ENCODE assay signal across 8 cellular contexts in genomic region chr6:7129784-7130569, GRCh38. TPM values are rescaled to one million over a fixed set of nuclear protein-coding genes. Genes with fewer than 3 reads are reported as not detected.
DNase-seq lines count a peak whose midpoint lies in the region; ATAC-seq and TF ChIP-seq lines count a peak whose summit lies in the region.

No MANE protein-coding gene starts in this region.

- H2BK20ac ChIP-seq in IMR-90 (ENCODE audit: low read depth, low read length): no peak overlapping the region

- H3K27me3 ChIP-seq in IMR-90 (ENCODE audit: control insufficient read depth, insufficient read depth, low read length) (no peaks in the 10 kb centered on the region), adipocyte (replicated peaks; ENCODE audit: control insufficient read depth, insufficient read depth, low read length) (no peaks in the 10 kb centered on the region), PC-9 (ENCODE audit: insufficient read depth, low read depth) (no peaks in the 10 kb centered on the region)

- POLR2A ChIA-PET in IMR-90 (lab: Charles Lee; ENCODE audit: unreplicated experiment): no interaction called here
- POLR2A ChIA-PET in PC-9 (lab: Charles Lee; ENCODE audit: unreplicated experiment): no interaction called here

- dilution Hi-C loops in IMR-90 (cut with HindIII; ENCODE audit: low sequenced_read_pairs, unreplicated experiment): no loop called here

- H3K9ac ChIP-seq in IMR-90 (ENCODE audit: low read depth, low read length) (no peak overlapping the region), adipocyte (ENCODE audit: low read length) (no peak overlapping the region)

- peaks cover 6% of the 10 kb centered on the region for H3K4me1 ChIP-seq in IMR-90 (ENCODE audit: control insufficient read depth, insufficient read depth, low read length)
- peaks cover 10% of the 10 kb centered on the region for H3K4me1 ChIP-seq in adipocyte (ENCODE audit: control insufficient read depth, insufficient read depth, low read length)
- H3K4me1 ChIP-seq in PC-9 (replicated peaks; ENCODE audit: insufficient read depth): no peaks in the 10 kb centered on the region

- peaks cover 26% of the 10 kb centered on the region for H3K9me1 ChIP-seq in IMR-90 (ENCODE audit: insufficient read depth, low read length)

- no peak overlapping the region for H3K56ac ChIP-seq in IMR-90 (ENCODE audit: extremely low read depth, insufficient read depth, low read length)

- no peak overlapping the region for H3K23ac ChIP-seq in IMR-90 (ENCODE audit: low read depth, low read length)

- WGBS in IMR-90 (ENCODE audit: extremely low coverage in 2 of 2, insufficient read length in 1 of 2), 2 experiments: no CpG with 5 or more reads among the region's 9 CpGs

- no peak overlapping the region for H3K27ac ChIP-seq in IMR-90 (ENCODE audit: insufficient read depth, low read length)
- H3K27ac ChIP-seq in PC-9: no peak overlapping the region

- H4K8ac ChIP-seq in IMR-90 (ENCODE audit: low read depth in 2 of 2, low read length in 2 of 2): no peak overlapping the region

- H3K79me2 ChIP-seq in PC-9 (ENCODE audit: low read depth): peaks cover 98% of the 10 kb centered on the region

- CTCF ChIA-PET in IMR-90 (lab: Yijun Ruan, JAX) (interaction anchor here (0.5 to 0.6 kb wide), 3 partner anchors 38 to 158 kb away, joined by 4 to 5 read pairs (median 5); no protein-coding TSS in a partner anchor), PC-9 (lab: Charles Lee) (interaction anchor here (0.6 kb wide), 1 partner anchor 405 kb away, joined by 3 read pairs; no protein-coding TSS in a partner anchor)

- TF ChIP-seq RAD21 in IMR-90 (IDR thresholded peaks at IDR 0.05; ENCODE audit: low read length): no peak

- 0 out of 2 replicates have a peak overlapping the region, but pooled peaks have one; percentile 1 for H3K4ac ChIP-seq in IMR-90 (ENCODE audit: low read depth, low read length)

- in situ Hi-C loops in IMR-90 (cut with MboI; ENCODE audit: low sequenced_read_pairs): no loop called here

- H4K5ac ChIP-seq in IMR-90 (ENCODE audit: low read depth, low read length): no peak overlapping the region

- no peak overlapping the region for H2BK15ac ChIP-seq in IMR-90 (ENCODE audit: low read depth, low read length)

- H3K4me2 ChIP-seq in IMR-90 (ENCODE audit: low read depth, low read length): no peak overlapping the region
- H3K4me2 ChIP-seq in PC-9: no peak overlapping the region

- ATAC-seq in IMR-90 (ENCODE audit: low read depth): peak; percentile 21; the same call in 1 of the 2 replicates
- ATAC-seq in HG03457 (IDR thresholded peaks at IDR 0.05; ENCODE audit: unreplicated experiment): no peak
- ATAC-seq in GM18505 (IDR thresholded peaks at IDR 0.05; ENCODE audit: unreplicated experiment): no peak

- peak overlapping the region; percentile 43 for H3K27ac Mint-ChIP-seq in mesothelial cell of epicardium

- H3K4me1 Mint-ChIP-seq in mesothelial cell of epicardium: peaks cover 4% of the 10 kb centered on the region

- DNase-seq in AML-193 (lab: John Stamatoyannopoulos, UW) (peak; percentile 27 to 54), IMR-90 (peak; percentile 65), adipocyte (ENCODE audit: low read depth) (peak; percentile 27), mesothelial cell of epicardium (ENCODE audit: low spot score in 2 of 2, unreplicated experiment in 2 of 2) (no peak), cerebellar nuclear complex (lab: John Stamatoyannopoulos, UW) (no peak), PC-9 (no peak)

- H2BK120ac ChIP-seq in IMR-90 (ENCODE audit: low read depth, low read length): no peak overlapping the region

- intact Hi-C loops in IMR-90 (cut with micrococcal nuclease) (no loop called here), PC-9 (cut with micrococcal nuclease; ENCODE audit: unreplicated experiment) (no loop called here)

- H3F3A ChIP-seq in PC-9 (ENCODE audit: insufficient read depth, low read depth): no peaks in the 10 kb centered on the region

- H3K18ac ChIP-seq in IMR-90 (ENCODE audit: low read depth, low read length): no peak overlapping the region

- H3K9me3 Mint-ChIP-seq in mesothelial cell of epicardium: no peaks in the 10 kb centered on the region

- H4K20me1 ChIP-seq in IMR-90 (ENCODE audit: insufficient read depth, low read length) (peaks cover 82% of the 10 kb centered on the region), PC-9 (ENCODE audit: insufficient read depth) (peaks cover 14% of the 10 kb centered on the region)

- no peak overlapping the region for H3K4me3 ChIP-seq in IMR-90 (ENCODE audit: insufficient read depth, low read depth, low read length)
- H3K4me3 ChIP-seq in adipocyte (ENCODE audit: low read length): no peak overlapping the region
- H3K4me3 ChIP-seq in PC-9: no peak overlapping the region

- H3K36me3 Mint-ChIP-seq in mesothelial cell of epicardium: peaks cover 6% of the 10 kb centered on the region

- no peaks in the 10 kb centered on the region for H3K9me2 ChIP-seq in PC-9 (ENCODE audit: insufficient read depth)

- no peaks in the 10 kb centered on the region for H3K27me3 Mint-ChIP-seq in mesothelial cell of epicardium (ENCODE audit: low read depth)

- H3K36me3 ChIP-seq in IMR-90 (ENCODE audit: control insufficient read depth, insufficient read depth, low read length) (no peaks in the 10 kb centered on the region; the same call in 1 of the 2 replicates), adipocyte (ENCODE audit: control insufficient read depth, insufficient read depth, low read length, severe bottlenecking) (peaks cover 4% of the 10 kb centered on the region), PC-9 (ENCODE audit: low read depth) (no peaks in the 10 kb centered on the region; the same call in 1 of the 2 replicates)

- BruUV-seq in IMR-90 (replicated peaks; lab: Mats Ljungman, UMichigan) (no TSS peak), PC-9 (replicated peaks; lab: Mats Ljungman, UMichigan) (no TSS peak)

- H3K9me3 ChIP-seq in IMR-90 (ENCODE audit: control insufficient read depth, insufficient read depth, low read length) (no peaks in the 10 kb centered on the region), adipocyte (ENCODE audit: control insufficient read depth, low read length) (no peaks in the 10 kb centered on the region), PC-9 (ENCODE audit: insufficient read depth, low read depth) (no peaks in the 10 kb centered on the region)

- peaks cover 20 to 80% of the 10 kb centered on the region in 2 experiments for H3K79me1 ChIP-seq in IMR-90 (ENCODE audit: low read depth in 1 of 2, low read length in 2 of 2)

- no peak for TF ChIP-seq POLR2A in IMR-90 (IDR thresholded peaks at IDR 0.05; ENCODE audit: low read depth, low read length)
- no peak for TF ChIP-seq POLR2A in GM18505 (IDR thresholded peaks at IDR 0.05; ENCODE audit: borderline replicate concordance, extremely low read depth, insufficient read depth, insufficient read length)

- no peak overlapping the region for H2AK5ac ChIP-seq in IMR-90 (ENCODE audit: low read depth, low read length)

- no peak overlapping the region for H2AK9ac ChIP-seq in IMR-90 (replicated peaks; ENCODE audit: low read depth, low read length, poor library complexity)

- H2AFZ ChIP-seq in IMR-90 (replicated peaks; ENCODE audit: low read length, poor library complexity) (no peak overlapping the region), PC-9 (no peak overlapping the region)

- H2BK5ac ChIP-seq in IMR-90 (ENCODE audit: low read depth, low read length, poor library complexity, severe bottlenecking): no peak overlapping the region

- H3K4me3 Mint-ChIP-seq in mesothelial cell of epicardium: no peak overlapping the region

- no peak overlapping the region for H4K91ac ChIP-seq in IMR-90 (ENCODE audit: insufficient read depth, low read depth, low read length)

- TF ChIP-seq CTCF in IMR-90 (conservative IDR thresholded peaks at IDR 0.05; ENCODE audit: low read depth, low read length) (no peak), mesothelial cell of epicardium (IDR thresholded peaks at IDR 0.05; ENCODE audit: unreplicated experiment) (no peak), PC-9 (conservative IDR thresholded peaks at IDR 0.05) (no peak)

- H3K14ac ChIP-seq in IMR-90 (replicated peaks; ENCODE audit: low read depth, low read length): no peak overlapping the region

TF ChIP-seq in IMR-90, 13 proteins besides CTCF, POLR2A, EP300 and RAD21:
- no peak for TF ChIP-seq CHD1 (IDR thresholded peaks at IDR 0.05; ENCODE audit: low read depth, low read length)
- no peak for TF ChIP-seq NFE2L2 (IDR thresholded peaks at IDR 0.05; ENCODE audit: low read depth, low read length)
- TF ChIP-seq CEBPB (IDR thresholded peaks at IDR 0.05; ENCODE audit: low read depth, low read length): peak; percentile 76; the same call in 1 of the 2 replicates

RNA-seq across cellular contexts. Expression of gene RREB1, which starts 22.2 kb away (rescaled TPM):
- total RNA-seq in IMR-90 (2012; rRNA removed): 8.4 and 8.6 TPM in 2 replicates
- polyA plus RNA-seq in IMR-90 (2012; rRNA removed): 4.7 and 14.5 TPM in 2 replicates
- polyA plus RNA-seq in IMR-90 (2012; cell fraction: cytosol; rRNA removed): 2.1 and 2.4 TPM in 2 replicates
- 13.2 and 13.5 TPM in 2 replicates for polyA plus RNA-seq in IMR-90 (2012; cell fraction: nucleus; rRNA removed; ENCODE audit: low replicate concordance)
- total RNA-seq in mesothelial cell of epicardium: 55.4 to 63.0 TPM (median 57.5 TPM) in 3 replicates
- total RNA-seq in PC-9 (2021): 29.2 and 38.4 TPM in 2 replicates

Comparison
In these comparisons a context has a peak if more than half of its experiments do, and no peak if none do; other contexts are left out.
1. DNase-seq: peak in AML-193 (2 of 2), IMR-90 (single experiment) and adipocyte (single experiment); none in mesothelial cell of epicardium (0 of 2), cerebellar nuclear complex (0 of 2) and PC-9 (0 of 2).